In genomic region chr18:12497296-12497695, GRCh38 we compare ENCODE assay signal across 17 cellular contexts.
DNase-seq lines count a peak whose midpoint lies in the region; ATAC-seq, FAIRE-seq and TF ChIP-seq lines count a peak whose summit lies in the region.
"Had no signal": no experiment of that assay in that cellular context is flagged by ENCODE, and none has a peak within 500 bp of the region (broad histone marks: within the 10 kb centered on the region; RNA-seq: fewer than 3 reads in every experiment).

No MANE protein-coding gene starts in this region.

- H2BK12ac ChIP-seq in mesenchymal stem cell (ENCODE audit: low read length in 2 of 2) = no peak overlapping the region

- no peak overlapping the region for H2AK5ac ChIP-seq in mesenchymal stem cell (ENCODE audit: low read length, severe bottlenecking)

- H3K14ac ChIP-seq in mesenchymal stem cell (ENCODE audit: low read length in 2 of 2) = peak overlapping the region in 1 of 2 experiments; percentile 53

- no peak overlapping the region for H3K18ac ChIP-seq in mesenchymal stem cell (ENCODE audit: low read depth in 1 of 2, low read length in 2 of 2)

- BruUV-seq in K562 (replicated peaks; lab: Mats Ljungman, UMichigan) = no TSS peak

- H3K79me2 ChIP-seq in K562 (ENCODE audit: control insufficient read depth, insufficient read depth, low read length) = no peaks in the 10 kb centered on the region
- H3K79me2 ChIP-seq in Karpas-422 (ENCODE audit: low read length) = no peaks in the 10 kb centered on the region

- intact Hi-C loops in K562 (cut with micrococcal nuclease) = no loop called here
- intact Hi-C loops in upper lobe of right lung (cut with DNase I) = no loop called here

- H3K79me1 ChIP-seq in mesenchymal stem cell (replicated peaks; ENCODE audit: low read length, poor library complexity, severe bottlenecking) = peaks cover 17% of the 10 kb centered on the region

- no peak for TF ChIP-seq RAD21 in K562 (CRISPR knock-in tag; conservative IDR thresholded peaks at IDR 0.05 in 1 of 2, IDR thresholded peaks at IDR 0.05 in 1 of 2)

- no peak for TF ChIP-seq POLR2A in K562 (conservative IDR thresholded peaks at IDR 0.05)

- no peak for TF ChIP-seq EP300 in K562 (IDR thresholded peaks at IDR 0.05; ENCODE audit: low read length)

- CTCF ChIA-PET in K562 (lab: Yijun Ruan, JAX; ENCODE audit: low intra/inter-chr PET ratio) = no interaction called here

- ATAC-seq in K562 (peak; percentile 16; the same call in 2 of the 3 replicates), upper lobe of right lung (peak; percentile 95), GM21576 (IDR thresholded peaks at IDR 0.05; ENCODE audit: unreplicated experiment) (no peak)
- ATAC-seq: Panc1 had no signal

- H4K91ac ChIP-seq in mesenchymal stem cell (ENCODE audit: low read length) = no peak overlapping the region

- POLR2A ChIA-PET in K562 (lab: Yijun Ruan, JAX) = interaction anchor here (0.7 to 1.0 kb wide), 3 partner anchors 13 to 37 kb away, joined by 3 to 8 read pairs (median 3); no protein-coding TSS in a partner anchor

- H2BK120ac ChIP-seq in mesenchymal stem cell (ENCODE audit: low read depth, low read length) = no peak overlapping the region

- no peak overlapping the region for H3K4me2 ChIP-seq in K562 (ENCODE audit: insufficient read depth, low read length)
- H3K4me2 ChIP-seq in mesenchymal stem cell (ENCODE audit: low read length, poor library complexity, severe bottlenecking) = no peak overlapping the region
- no peak overlapping the region for H3K4me2 ChIP-seq in Karpas-422 (ENCODE audit: low read depth, low read length, poor library complexity, severe bottlenecking)

- H4K8ac ChIP-seq in mesenchymal stem cell (ENCODE audit: low read length) = no peak overlapping the region

- H3K9me1 ChIP-seq in K562 (ENCODE audit: control insufficient read depth, insufficient read depth, low read length) = no peaks in the 10 kb centered on the region

- H2BK15ac ChIP-seq in mesenchymal stem cell (ENCODE audit: low read depth, poor library complexity, severe bottlenecking) = no peak overlapping the region

- FAIRE-seq in K562 (lab: Jason Lieb, UNC) = no peak

- H2BK5ac ChIP-seq in mesenchymal stem cell (ENCODE audit: low read depth, low read length, poor library complexity, severe bottlenecking) = no peak overlapping the region

- H3K23ac ChIP-seq in mesenchymal stem cell (ENCODE audit: low read length in 2 of 2) = no peak overlapping the region

- DNase-seq in DMS53 (lab: John Stamatoyannopoulos, UW) (peak; percentile 25), DMS53 treated with DMSO at 0.1 percent for 48 hours (lab: John Stamatoyannopoulos, UW; ENCODE audit: unreplicated experiment) (no peak), K562 (ENCODE audit: extremely low read depth in 1 of 4, low spot score in 3 of 4) (no peak), mesenchymal stem cell (peak; percentile 8), upper lobe of right lung (no peak), Karpas-422 (no peak), mucosa of gallbladder (ENCODE audit: low spot score) (no peak)
- DNase-seq: DND-41, H7, NCI-H1417 treated with DMSO at 0.1 percent for 48 hours, NCI-H187 treated with DMSO at 0.1 percent for 48 hours, NCI-H345, NCI-H526 had no signal

- no peaks in the 10 kb centered on the region for H3K9me3 ChIP-seq in K562 (replicated peaks; ENCODE audit: control insufficient read depth, insufficient read depth, low read depth, low read length)
- no peaks in the 10 kb centered on the region for H3K9me3 ChIP-seq in mesenchymal stem cell (ENCODE audit: control insufficient read depth, low read length)
- no peaks in the 10 kb centered on the region for H3K9me3 ChIP-seq in upper lobe of right lung
- no peaks in the 10 kb centered on the region for H3K9me3 ChIP-seq in Karpas-422 (ENCODE audit: low read length)
- H3K9me3 ChIP-seq: SJSA1 had no signal

- peaks cover 3% of the 10 kb centered on the region; the same call in 1 of the 3 replicates for H3K36me3 ChIP-seq in K562 (ENCODE audit: control insufficient read depth, insufficient read depth, low read length)
- H3K36me3 ChIP-seq in mesenchymal stem cell (ENCODE audit: control insufficient read depth in 1 of 2, insufficient read depth in 2 of 2, low read depth in 1 of 2, low read length in 2 of 2) = peaks cover 13 to 32% of the 10 kb centered on the region in 2 experiments
- peaks cover 24% of the 10 kb centered on the region for H3K36me3 ChIP-seq in upper lobe of right lung
- H3K36me3 ChIP-seq in Karpas-422 (ENCODE audit: insufficient read depth, low read length) = no peaks in the 10 kb centered on the region

- H4K20me1 ChIP-seq in K562 (replicated peaks; ENCODE audit: control insufficient read depth, insufficient read depth, low read length) (no peaks in the 10 kb centered on the region), Karpas-422 (ENCODE audit: insufficient read depth, low read depth, low read length) (no peaks in the 10 kb centered on the region)

- 71% methylated on average over 2 of the region's 2 CpGs for WGBS in K562 (ENCODE audit: insufficient coverage, low coverage, missing lambda C conversion rate)
- WGBS in mesenchymal stem cell = 93% methylated on average over 2 of the region's 2 CpGs

- no peaks in the 10 kb centered on the region for H3K27me3 ChIP-seq in K562 (ENCODE audit: control insufficient read depth in 2 of 2, insufficient read depth in 2 of 2, low read length in 2 of 2)
- H3K27me3 ChIP-seq in mesenchymal stem cell (ENCODE audit: control insufficient read depth in 1 of 2, insufficient read depth in 1 of 2, low read length in 2 of 2) = no peaks in the 10 kb centered on the region
- no peaks in the 10 kb centered on the region for H3K27me3 ChIP-seq in upper lobe of right lung
- H3K27me3 ChIP-seq in Karpas-422 (ENCODE audit: low read length) = no peaks in the 10 kb centered on the region
- H3K27me3 ChIP-seq: SJSA1 had no signal

- H2AFZ ChIP-seq in K562 (ENCODE audit: low read depth, low read length) (no peak overlapping the region), mesenchymal stem cell (ENCODE audit: low read depth, low read length) (no peak overlapping the region), Karpas-422 (ENCODE audit: low read length) (no peak overlapping the region)

- H3K9ac ChIP-seq in K562 (ENCODE audit: insufficient read depth in 1 of 2, low read depth in 2 of 2, low read length in 2 of 2) (no peak overlapping the region), mesenchymal stem cell (ENCODE audit: low read length) (no peak overlapping the region), Karpas-422 (ENCODE audit: low read length) (no peak overlapping the region)

- H3K4ac ChIP-seq in mesenchymal stem cell (ENCODE audit: low read depth in 1 of 2, low read length in 2 of 2) = no peak overlapping the region

- H3K4me1 ChIP-seq in K562 (replicated peaks in 1 of 2; ENCODE audit: control insufficient read depth in 2 of 2, insufficient read depth in 2 of 2, low read length in 2 of 2) = peaks cover 0 to 9% of the 10 kb centered on the region in 2 experiments; a peak in 2 of 5 replicates
- no peaks in the 10 kb centered on the region for H3K4me1 ChIP-seq in mesenchymal stem cell (ENCODE audit: control insufficient read depth, insufficient read depth, low read depth, low read length)
- no peaks in the 10 kb centered on the region for H3K4me1 ChIP-seq in upper lobe of right lung
- H3K4me1 ChIP-seq in Karpas-422 (ENCODE audit: low read length) = no peaks in the 10 kb centered on the region
- H3K4me1 ChIP-seq: SJSA1 had no signal

- no peaks in the 10 kb centered on the region for H3K9me2 ChIP-seq in Karpas-422 (replicated peaks; ENCODE audit: insufficient read depth, low read length)

- in situ Hi-C loops in K562 (cut with MboI) = no loop called here

- TF ChIP-seq CTCF in K562 (IDR thresholded peaks at IDR 0.05 in 2 of 3, conservative IDR thresholded peaks at IDR 0.05 in 1 of 3; ENCODE audit: insufficient read depth in 2 of 3, low read depth in 1 of 3, low read length in 3 of 3) = no peak
- no peak for TF ChIP-seq CTCF in upper lobe of right lung (IDR thresholded peaks at IDR 0.05)

- no peak overlapping the region for H3K4me3 ChIP-seq in K562
- no peak overlapping the region for H3K4me3 ChIP-seq in mesenchymal stem cell (ENCODE audit: insufficient read depth in 1 of 2, low read depth in 1 of 2, low read length in 2 of 2)
- H3K4me3 ChIP-seq in upper lobe of right lung = no peak overlapping the region
- H3K4me3 ChIP-seq in Karpas-422 (ENCODE audit: low read length) = no peak overlapping the region
- H3K4me3 ChIP-seq: SJSA1 had no signal

- H3K27ac ChIP-seq in K562 (ENCODE audit: extremely low read depth, low read depth, low read length) (no peak overlapping the region), mesenchymal stem cell (ENCODE audit: low read length, poor library complexity, severe bottlenecking) (no peak overlapping the region), upper lobe of right lung (no peak overlapping the region), Karpas-422 (ENCODE audit: low read length) (no peak overlapping the region)
- H3K27ac ChIP-seq: 22Rv1, SJSA1 had no signal

TF ChIP-seq in K562, 482 proteins besides CTCF, POLR2A, EP300 and RAD21:
- TF ChIP-seq ZNF263 (CRISPR knock-in tag; IDR thresholded peaks at IDR 0.05; ENCODE audit: borderline replicate concordance) (peak; percentile 60), HDGF (IDR thresholded peaks at IDR 0.05) (no peak)

Comparison
In these comparisons a context has a peak if more than half of its experiments do, and no peak if none do; other contexts are left out.
1. DNase-seq: peak in DMS53 (single experiment) and mesenchymal stem cell (single experiment); none in DMS53 treated with DMSO at 0.1 percent for 48 hours (single experiment), K562 (0 of 4), upper lobe of right lung (single experiment), Karpas-422 (single experiment) and mucosa of gallbladder (single experiment).